ENCODE assay signal across 9 cellular contexts in genomic region chr20:25000268-25000801, GRCh38. TPM values are rescaled to one million over a fixed set of nuclear protein-coding genes. Genes with fewer than 3 reads are reported as not detected.
A peak's percentile ranks its signal among the peaks of the same experiment; 100 is the strongest.
DNase-seq lines count a peak whose midpoint lies in the region; ATAC-seq and TF ChIP-seq lines count a peak whose summit lies in the region.
"Had no signal": no experiment of that assay in that cellular context is flagged by ENCODE, and none has a peak within 500 bp of the region (broad histone marks: within the 10 kb centered on the region; RNA-seq: fewer than 3 reads in every experiment).

No MANE protein-coding gene starts in this region.

- no peak overlapping the region for H3K18ac ChIP-seq in neuronal stem cell (ENCODE audit: low read length)

- intact Hi-C loops in PC-3 (cut with micrococcal nuclease), result no loop called here

- CTCF ChIA-PET in PC-3 (lab: Charles Lee), result no interaction called here

- WGBS in neuronal stem cell (ENCODE audit: extremely low coverage in 2 of 2, insufficient read length in 2 of 2, insufficient replicate concordance in 1 of 2), 2 donors, result no CpG with 5 or more reads among the region's 4 CpGs

- H3K9me2 ChIP-seq in PC-3 (replicated peaks; ENCODE audit: low read length), result no peaks in the 10 kb centered on the region

- no peak overlapping the region for H4K91ac ChIP-seq in neuronal stem cell (ENCODE audit: low read depth, low read length, poor library complexity)

- H3K27me3 ChIP-seq in PC-3 (ENCODE audit: low read length) (no peaks in the 10 kb centered on the region), skeletal muscle tissue (ENCODE audit: control insufficient read depth in 3 of 3, insufficient read depth in 3 of 3, low read length in 3 of 3) (no peaks in the 10 kb centered on the region), neuronal stem cell (ENCODE audit: control insufficient read depth in 3 of 3, insufficient read depth in 3 of 3, low read depth in 1 of 3, low read length in 3 of 3) (peaks cover 0 to 24% (median 0%) of the 10 kb centered on the region in 3 experiments)
- H3K27me3 ChIP-seq: ascending aorta had no signal

- H3K23ac ChIP-seq in neuronal stem cell (ENCODE audit: low read depth, low read length, poor library complexity), result no peak overlapping the region

- no peak overlapping the region for H2BK15ac ChIP-seq in neuronal stem cell (ENCODE audit: low read length)

- no peak overlapping the region for H2BK12ac ChIP-seq in neuronal stem cell (ENCODE audit: low read length)

- H4K8ac ChIP-seq in neuronal stem cell (ENCODE audit: low read depth, low read length), result no peak overlapping the region

- POLR2A ChIA-PET in PC-3 (lab: Charles Lee; ENCODE audit: unreplicated experiment), result no interaction called here

- no peak overlapping the region for H3K4ac ChIP-seq in neuronal stem cell (ENCODE audit: low read length)

- no peak overlapping the region for H2AK5ac ChIP-seq in neuronal stem cell (ENCODE audit: low read depth, low read length)

- H3K79me1 ChIP-seq in neuronal stem cell (ENCODE audit: low read depth, low read length), result no peaks in the 10 kb centered on the region

- peak; percentile 74 for ATAC-seq in PC-3
- ATAC-seq in GM19023 (IDR thresholded peaks at IDR 0.05; ENCODE audit: unreplicated experiment), result no peak
- ATAC-seq in GM21723 (IDR thresholded peaks at IDR 0.05; ENCODE audit: unreplicated experiment), result no peak

- BruUV-seq in PC-3 (replicated peaks; lab: Mats Ljungman, UMichigan), result no TSS peak

- no peak overlapping the region for H2BK5ac ChIP-seq in neuronal stem cell (ENCODE audit: low read length)

- H3K4me2 ChIP-seq in PC-3 (ENCODE audit: low read length) (peak overlapping the region; percentile 46), neuronal stem cell (ENCODE audit: insufficient read depth, low read length, poor library complexity, severe bottlenecking) (no peak overlapping the region)

- no peak overlapping the region for H3K14ac ChIP-seq in neuronal stem cell (ENCODE audit: low read length)

- H3K4me1 ChIP-seq in PC-3 (ENCODE audit: insufficient read depth, low read length) (peaks cover 22% of the 10 kb centered on the region), skeletal muscle tissue (ENCODE audit: control insufficient read depth in 3 of 3, insufficient read depth in 3 of 3, low read length in 3 of 3) (peaks cover 4 to 43% (median 35%) of the 10 kb centered on the region in 3 donors), neuronal stem cell (ENCODE audit: control insufficient read depth in 2 of 2, insufficient read depth in 1 of 2, low read depth in 1 of 2, low read length in 2 of 2) (peaks cover under 1 to 1% of the 10 kb centered on the region in 2 donors)

- H2BK120ac ChIP-seq in neuronal stem cell (ENCODE audit: low read depth, low read length), result no peak overlapping the region

- H2AFZ ChIP-seq in PC-3 (ENCODE audit: low read length) (no peak overlapping the region), neuronal stem cell (ENCODE audit: low read length) (no peak overlapping the region)

- H4K20me1 ChIP-seq in PC-3 (ENCODE audit: low read length), result no peaks in the 10 kb centered on the region

- H3K79me2 ChIP-seq in PC-3 (ENCODE audit: low read length), result no peaks in the 10 kb centered on the region

- no peak overlapping the region for H3K9ac ChIP-seq in PC-3 (ENCODE audit: low read length)
- H3K9ac ChIP-seq in skeletal muscle tissue (ENCODE audit: low read depth in 1 of 3, low read length in 3 of 3), result no peak overlapping the region
- H3K9ac ChIP-seq in neuronal stem cell (ENCODE audit: low read depth, low read length, poor library complexity), result no peak overlapping the region

- H3K27ac ChIP-seq in PC-3 (ENCODE audit: low read length) (peak overlapping the region; percentile 48), skeletal muscle tissue (ENCODE audit: low read depth, low read length) (peak overlapping the region; percentile 63), neuronal stem cell (replicated peaks; ENCODE audit: low read length) (no peak overlapping the region)
- H3K27ac ChIP-seq: ascending aorta had no signal

- peak; percentile 55; the same call in 1 of the 2 replicates for TF ChIP-seq CTCF in PC-3 (conservative IDR thresholded peaks at IDR 0.05; ENCODE audit: low read depth, low read length)

- peak; percentile 90 for DNase-seq in GM03348 (ENCODE audit: low spot score)
- peak; percentile 98 for DNase-seq in PC-3
- peak; percentile 84 for DNase-seq in fibroblast of the conjunctiva (ENCODE audit: low read depth)
- no peak for DNase-seq in neuronal stem cell (ENCODE audit: low spot score)
- no peak for DNase-seq in NCI-H526 treated with DMSO at 0.1 percent for 48 hours (lab: John Stamatoyannopoulos, UW)

- no peaks in the 10 kb centered on the region for H3K36me3 ChIP-seq in PC-3 (ENCODE audit: low read depth, low read length)
- peaks cover 0 to 5% (median 3%) of the 10 kb centered on the region in 3 donors for H3K36me3 ChIP-seq in skeletal muscle tissue (ENCODE audit: control insufficient read depth in 3 of 3, insufficient read depth in 3 of 3, low read length in 3 of 3)
- no peaks in the 10 kb centered on the region for H3K36me3 ChIP-seq in neuronal stem cell (replicated peaks in 1 of 2; ENCODE audit: control insufficient read depth in 2 of 2, insufficient read depth in 2 of 2, low read length in 2 of 2)

- no peaks in the 10 kb centered on the region for H3F3A ChIP-seq in PC-3 (ENCODE audit: low read length, unreplicated experiment)

- H3K4me3 ChIP-seq in PC-3 (ENCODE audit: low read length) (no peak overlapping the region), skeletal muscle tissue (ENCODE audit: low read length in 3 of 3) (no peak overlapping the region), neuronal stem cell (ENCODE audit: low read length in 2 of 2) (no peak overlapping the region)
- H3K4me3 ChIP-seq: ascending aorta had no signal

- H3K9me3 ChIP-seq in PC-3 (ENCODE audit: low read length) (0 out of 2 replicates have a peak, but pooled peaks cover 4% of the 10 kb centered on the region), skeletal muscle tissue (ENCODE audit: control insufficient read depth in 3 of 3, low read length in 3 of 3) (no peaks in the 10 kb centered on the region), neuronal stem cell (replicated peaks in 1 of 2; ENCODE audit: control insufficient read depth in 2 of 2, insufficient read depth in 1 of 2, low read depth in 1 of 2, low read length in 2 of 2) (no peaks in the 10 kb centered on the region)
- H3K9me3 ChIP-seq: ascending aorta had no signal

RNA-seq across cellular contexts. Expression of gene APMAP, which starts 7.8 kb away (rescaled TPM):
- total RNA-seq in PC-3 (2014; rRNA removed) (134 and 137 TPM in 2 replicates), skeletal muscle tissue (41.2 TPM)
- 56.3 TPM for polyA plus RNA-seq in neuronal stem cell (2013, experiment 1 of 2)
- polyA plus RNA-seq in neuronal stem cell (2013, experiment 2 of 2), result 57.5 TPM

RNA-seq across cellular contexts. Expression of gene CST7, which starts 51.3 kb away (rescaled TPM):
- total RNA-seq in PC-3 (2014; rRNA removed), result not detected in 2 replicates
- 1.0 TPM for total RNA-seq in skeletal muscle tissue
- not detected for polyA plus RNA-seq in neuronal stem cell (2013, experiment 1 of 2)
- not detected for polyA plus RNA-seq in neuronal stem cell (2013, experiment 2 of 2)
- total RNA-seq: ascending aorta had no signal

RNA-seq across cellular contexts. Expression of gene ACSS1, which starts 57.6 kb away (rescaled TPM):
- total RNA-seq in PC-3 (2014; rRNA removed), result 2.3 and 2.4 TPM in 2 replicates
- total RNA-seq in skeletal muscle tissue, result 8.9 TPM
- 0.24 TPM for polyA plus RNA-seq in neuronal stem cell (2013, experiment 1 of 2)
- 0.26 TPM for polyA plus RNA-seq in neuronal stem cell (2013, experiment 2 of 2)

Comparison
In these comparisons a context has a peak if more than half of its experiments do, and no peak if none do; other contexts are left out.
1. DNase-seq: peak in GM03348 (single experiment), PC-3 (single experiment) and fibroblast of the conjunctiva (single experiment); none in neuronal stem cell (single experiment) and NCI-H526 treated with DMSO at 0.1 percent for 48 hours (single experiment).